In the genomic region with DNA sequence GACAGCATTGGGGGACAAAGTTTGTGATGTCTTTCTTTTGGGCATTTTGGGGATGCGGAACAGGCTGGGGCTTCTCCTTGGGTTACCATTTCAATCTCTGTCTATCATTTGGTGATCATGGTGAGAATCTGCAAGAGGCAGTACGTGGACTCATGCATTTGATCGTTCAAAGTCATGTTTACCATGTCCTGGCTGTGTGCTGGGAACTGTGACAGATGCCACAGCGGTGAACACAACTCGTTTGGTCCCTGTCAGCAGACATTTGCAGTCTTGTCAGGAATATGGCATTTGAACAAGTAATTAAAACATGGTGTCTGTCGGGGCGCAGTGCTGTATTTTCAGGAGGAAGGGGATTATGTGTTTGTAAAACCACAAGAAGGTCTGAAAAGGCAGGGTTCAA, we compare ENCODE assay signal across 27 cellular contexts.
"Had no signal": no experiment of that assay in that cellular context is flagged by ENCODE, and none has a peak within 500 bp of the region (broad histone marks: within the 10 kb centered on the region; RNA-seq: fewer than 3 reads in every experiment).

No MANE protein-coding gene starts in this region.

- H3K9me3 Mint-ChIP-seq: nephron; neural crest cell; stimulated activated effector memory CD8-positive, alpha-beta T cell treated with anti-CD3 and anti-CD28 coated beads, Interleukin-12 subunit alpha, Interleukin-12 subunit beta, amount 100 ng/mL, for 72 hours; stimulated activated naive CD8-positive, alpha-beta T cell treated with anti-CD3 and anti-CD28 coated beads, Interleukin-15, Interleukin-2, amounts not matched to agents 100 ng/mL and 50 ng/mL, for 24 hours had no signal

- H3K27ac ChIP-seq: heart right ventricle, hepatocyte, lower lobe of right lung, sigmoid colon, spleen, suprapubic skin, thoracic aorta, tibial artery, upper lobe of right lung had no signal

- H3K27me3 Mint-ChIP-seq: stimulated activated naive CD8-positive, alpha-beta T cell treated with anti-CD3 and anti-CD28 coated beads, Interleukin-15, Interleukin-2, amounts not matched to agents 100 ng/mL and 50 ng/mL, for 24 hours had no signal

- H3K4me1 Mint-ChIP-seq: naive thymus-derived CD8-positive, alpha-beta T cell; nephron; neural crest cell; stimulated activated effector memory CD8-positive, alpha-beta T cell treated with anti-CD3 and anti-CD28 coated beads, Interleukin-12 subunit alpha, Interleukin-12 subunit beta, amount 100 ng/mL, for 72 hours had no signal

- H3K36me3 Mint-ChIP-seq: naive thymus-derived CD8-positive, alpha-beta T cell; stimulated activated effector memory CD8-positive, alpha-beta T cell treated with anti-CD3 and anti-CD28 coated beads, Interleukin-12 subunit alpha, Interleukin-12 subunit beta, amount 100 ng/mL, for 72 hours had no signal

- H3K4me3 ChIP-seq: heart right ventricle, hepatocyte, lower lobe of right lung, sigmoid colon, spleen, suprapubic skin, thoracic aorta, tibial artery, upper lobe of right lung had no signal

- ATAC-seq: heart right ventricle; left ventricle myocardium superior; lower lobe of right lung; naive thymus-derived CD8-positive, alpha-beta T cell; right cardiac atrium; stimulated activated effector memory CD8-positive, alpha-beta T cell treated with anti-CD3 and anti-CD28 coated beads, Interleukin-12 subunit alpha, Interleukin-12 subunit beta, amount 100 ng/mL, for 72 hours had no signal

- H3K36me3 ChIP-seq: heart right ventricle, lower lobe of right lung, sigmoid colon, spleen, suprapubic skin, thoracic aorta, tibial artery, upper lobe of right lung had no signal

- H3K4me3 Mint-ChIP-seq: naive thymus-derived CD8-positive, alpha-beta T cell; nephron; neural crest cell; stimulated activated effector memory CD8-positive, alpha-beta T cell treated with anti-CD3 and anti-CD28 coated beads, Interleukin-12 subunit alpha, Interleukin-12 subunit beta, amount 100 ng/mL, for 72 hours; stimulated activated naive CD8-positive, alpha-beta T cell treated with anti-CD3 and anti-CD28 coated beads, Interleukin-15, Interleukin-2, amounts not matched to agents 100 ng/mL and 50 ng/mL, for 24 hours had no signal

- FAIRE-seq: small intestine, urothelium cell line had no signal

- H3K27me3 ChIP-seq: upper lobe of right lung had no signal

- H3K27ac Mint-ChIP-seq: nephron; progenitor cell of endocrine pancreas; stimulated activated effector memory CD8-positive, alpha-beta T cell treated with anti-CD3 and anti-CD28 coated beads, Interleukin-12 subunit alpha, Interleukin-12 subunit beta, amount 100 ng/mL, for 72 hours; stimulated activated naive CD8-positive, alpha-beta T cell treated with anti-CD3 and anti-CD28 coated beads, Interleukin-15, Interleukin-2, amounts not matched to agents 100 ng/mL and 50 ng/mL, for 24 hours had no signal

- H3K4me1 ChIP-seq: heart right ventricle, lower lobe of right lung, sigmoid colon, suprapubic skin, tibial artery, upper lobe of right lung had no signal

- H3K9me3 ChIP-seq: heart right ventricle, lower lobe of right lung, sigmoid colon, spleen, suprapubic skin, thoracic aorta, tibial artery, upper lobe of right lung had no signal

- DNase-seq: heart right ventricle; islet precursor cell; left ventricle myocardium superior; lower lobe of right lung; mammary epithelial cell; mesenchymal stem cell; naive thymus-derived CD8-positive, alpha-beta T cell; nucleus accumbens; retina; right cardiac atrium; sigmoid colon; small intestine; spleen; stimulated activated CD4-positive, alpha-beta T cell treated with anti-CD3 and anti-CD28 coated beads, Interleukin-4, amount 100 ng/mL, for 24 hours; stimulated activated naive CD4-positive, alpha-beta T cell; tibial artery; trophoblast cell had no signal
